8 cellular contexts compared by ENCODE assay signal in the genomic region with DNA sequence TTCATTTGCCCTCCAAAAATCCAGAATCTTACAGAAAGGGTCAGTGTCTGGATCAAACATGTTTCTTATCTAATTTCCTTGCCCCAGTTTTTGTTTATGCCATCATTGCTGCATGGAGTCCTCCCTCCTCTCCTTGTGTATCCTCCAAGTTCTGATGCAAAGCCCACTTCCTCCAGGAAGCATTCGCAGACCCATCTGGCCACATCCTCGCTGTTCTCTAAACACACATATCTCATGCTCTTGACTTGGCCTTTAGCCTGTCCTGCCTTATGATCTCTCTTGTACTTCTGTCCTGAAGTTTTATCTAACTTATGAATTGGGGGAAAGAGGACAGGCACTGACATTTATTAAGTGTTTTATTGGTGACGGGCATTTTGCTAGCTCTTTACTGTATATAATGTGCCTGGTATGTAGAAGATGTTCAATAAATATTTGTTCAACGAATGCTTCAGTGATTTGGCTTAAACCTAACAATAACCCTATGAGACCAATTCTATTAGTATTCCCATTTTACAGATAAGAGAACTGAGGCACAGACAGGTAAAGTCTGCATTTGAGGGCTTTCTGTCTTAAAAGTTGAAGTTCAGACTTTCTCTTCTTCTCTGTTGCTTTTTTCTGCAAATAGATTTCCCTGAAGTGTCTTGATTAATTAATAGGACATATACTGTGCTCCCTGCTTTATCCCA. TPM values are rescaled to one million over a fixed set of nuclear protein-coding genes. Genes with fewer than 3 reads are reported as not detected.
DNase-seq lines count a peak whose midpoint lies in the region; ATAC-seq and TF ChIP-seq lines count a peak whose summit lies in the region.
"Had no signal": no experiment of that assay in that cellular context is flagged by ENCODE, and none has a peak within 500 bp of the region (broad histone marks: within the 10 kb centered on the region; RNA-seq: fewer than 3 reads in every experiment).

No MANE protein-coding gene starts in this region.

- peak; percentile 40 for TF ChIP-seq POLR2A in GM18505 (IDR thresholded peaks at IDR 0.05; ENCODE audit: borderline replicate concordance, extremely low read depth, insufficient read depth, insufficient read length)

- H4K20me1 ChIP-seq in hepatocyte (ENCODE audit: insufficient read depth, poor library complexity, severe bottlenecking): no peaks in the 10 kb centered on the region

- H3K27me3 ChIP-seq in hepatocyte: no peaks in the 10 kb centered on the region

- H3K4me1 ChIP-seq in hepatocyte (ENCODE audit: insufficient read depth): peaks cover 28% of the 10 kb centered on the region

- CTCF ChIA-PET in T-cell (lab: Charles Lee): no interaction called here

- no peaks in the 10 kb centered on the region for H3K9me3 ChIP-seq in hepatocyte (ENCODE audit: low read depth)

- peak overlapping the region; percentile 24 for H3K27ac ChIP-seq in hepatocyte

- peak overlapping the region in 1 of 3 donors; percentile 34 for H3K4me3 Mint-ChIP-seq in T-cell
- peak overlapping the region; percentile 59 to 62 for H3K4me3 Mint-ChIP-seq in stimulated activated naive B cell treated with anti-CD40 and anti-IgM and Interleukin-4, amounts not matched to agents 10 μg/mL and 1 μg/mL and 100 μg/mL, for 72 hours

- H3K36me3 Mint-ChIP-seq in T-cell: no peaks in the 10 kb centered on the region
- peaks cover 4% of the 10 kb centered on the region in 2 donors for H3K36me3 Mint-ChIP-seq in stimulated activated naive B cell treated with anti-CD40 and anti-IgM and Interleukin-4, amounts not matched to agents 10 μg/mL and 1 μg/mL and 100 μg/mL, for 72 hours

- H3K27me3 Mint-ChIP-seq in T-cell: no peaks in the 10 kb centered on the region
- H3K27me3 Mint-ChIP-seq in stimulated activated naive B cell treated with anti-CD40 and anti-IgM and Interleukin-4, amounts not matched to agents 10 μg/mL and 1 μg/mL and 100 μg/mL, for 72 hours: no peaks in the 10 kb centered on the region

- H3K4me1 Mint-ChIP-seq in T-cell: peaks cover 47 to 59% (median 54%) of the 10 kb centered on the region in 3 donors
- H3K4me1 Mint-ChIP-seq in stimulated activated naive B cell treated with anti-CD40 and anti-IgM and Interleukin-4, amounts not matched to agents 10 μg/mL and 1 μg/mL and 100 μg/mL, for 72 hours: peaks cover 54 to 90% of the 10 kb centered on the region in 2 donors

- DNase-seq in T-cell (no peak), hepatocyte (ENCODE audit: low spot score) (no peak), NCI-H526 (lab: John Stamatoyannopoulos, UW) (no peak), NCI-H187 (lab: John Stamatoyannopoulos, UW) (no peak)
- DNase-seq in stimulated activated naive B cell treated with anti-CD40 and anti-IgM and Interleukin-4, amounts not matched to agents 10 μg/mL and 1 μg/mL and 100 μg/mL, for 72 hours: no peak
- no peak for DNase-seq in stimulated activated CD4-positive, alpha-beta T cell treated with anti-CD3 and anti-CD28 coated beads, Interleukin-2, amount 100 ng/mL, for 24 hours
- DNase-seq: small intestine had no signal

- peak overlapping the region; percentile 0 for H3K4me2 ChIP-seq in hepatocyte

- no peaks in the 10 kb centered on the region for H3K9me3 Mint-ChIP-seq in T-cell
- peaks cover 0 to 2% of the 10 kb centered on the region in 2 donors for H3K9me3 Mint-ChIP-seq in stimulated activated naive B cell treated with anti-CD40 and anti-IgM and Interleukin-4, amounts not matched to agents 10 μg/mL and 1 μg/mL and 100 μg/mL, for 72 hours

- TF ChIP-seq CTCF in hepatocyte (IDR thresholded peaks at IDR 0.05; ENCODE audit: poor library complexity): no peak

- no peak overlapping the region for H2AFZ ChIP-seq in hepatocyte

- peak overlapping the region; percentile 78 to 85 for H3K27ac Mint-ChIP-seq in T-cell
- H3K27ac Mint-ChIP-seq in stimulated activated naive B cell treated with anti-CD40 and anti-IgM and Interleukin-4, amounts not matched to agents 10 μg/mL and 1 μg/mL and 100 μg/mL, for 72 hours: peak overlapping the region; percentile 63

- ATAC-seq in GM18505 (IDR thresholded peaks at IDR 0.05; ENCODE audit: unreplicated experiment): no peak
- peak in 3 of 4 experiments; percentile 28 to 52 (median 43) for ATAC-seq in T-cell (replicated peaks in 1 of 4)
- no peak for ATAC-seq in stimulated activated naive B cell treated with anti-CD40 and anti-IgM and Interleukin-4, amounts not matched to agents 10 μg/mL and 1 μg/mL and 100 μg/mL, for 72 hours (replicated peaks)

- 61% methylated on average over 4 of the region's 4 CpGs for WGBS in hepatocyte (ENCODE audit: low lambda C conversion rate, missing lambda C conversion rate)

- no peaks in the 10 kb centered on the region for H3K36me3 ChIP-seq in hepatocyte (replicated peaks; ENCODE audit: insufficient read depth, low read depth)

- POLR2A ChIA-PET in T-cell (lab: Charles Lee): no interaction called here

- H3K9me2 ChIP-seq in hepatocyte (replicated peaks; ENCODE audit: insufficient read depth): no peaks in the 10 kb centered on the region

- no peaks in the 10 kb centered on the region for H3K79me2 ChIP-seq in hepatocyte

- H3K4me3 ChIP-seq in hepatocyte: no peak overlapping the region

RNA-seq across cellular contexts. Expression of a gene that starts 19.2 kb away (rescaled TPM):
- total RNA-seq in T-cell: 10 to 100 TPM; 20.7 to 99.7 (median 81.3) TPM
- total RNA-seq in hepatocyte: 155 and 186 TPM in 2 replicates
- polyA plus RNA-seq in hepatocyte: 314 and 336 TPM in 2 replicates

RNA-seq across cellular contexts. Expression of a gene that starts 47.4 kb away (rescaled TPM):
- 1 to 10 TPM; 1.7 to 3.1 (median 2.5) TPM for total RNA-seq in T-cell
- total RNA-seq in hepatocyte: 0.76 and 1.2 TPM in 2 replicates
- 0.21 and 0.85 TPM in 2 replicates for polyA plus RNA-seq in hepatocyte

Comparison
In these comparisons a context has a peak if more than half of its experiments do, and no peak if none do; other contexts are left out.
1. ATAC-seq: peak in T-cell (3 of 4); none in GM18505 (single experiment) and stimulated activated naive B cell treated with anti-CD40 and anti-IgM and Interleukin-4, amounts not matched to agents 10 μg/mL and 1 μg/mL and 100 μg/mL, for 72 hours (0 of 2).